In the genomic region with DNA sequence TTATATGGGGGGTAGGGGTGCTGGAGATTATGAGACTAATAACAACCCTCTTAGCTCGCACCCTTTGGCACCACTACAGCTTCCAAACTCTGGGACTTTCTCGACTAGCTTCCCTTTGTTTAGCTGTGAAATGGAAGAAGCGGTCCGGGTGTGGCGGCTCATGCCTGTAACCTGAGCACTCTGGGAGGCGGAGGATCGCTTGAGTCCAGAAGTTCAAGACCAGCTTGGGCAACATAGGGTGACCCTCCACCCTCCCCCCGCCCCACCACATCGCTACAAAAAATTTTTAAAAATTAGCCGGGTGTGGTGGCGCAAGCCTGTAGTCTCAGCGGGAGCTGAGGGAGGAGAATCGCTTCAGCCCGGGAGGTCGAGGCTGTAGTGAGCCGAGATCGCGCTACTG, we compare ENCODE assay signal across 9 cellular contexts. TPM values are rescaled to one million over a fixed set of nuclear protein-coding genes. Genes with fewer than 3 reads are reported as not detected.
DNase-seq lines count a peak whose midpoint lies in the region; ATAC-seq, FAIRE-seq and TF ChIP-seq lines count a peak whose summit lies in the region.
"Had no signal": no experiment of that assay in that cellular context is flagged by ENCODE, and none has a peak within 500 bp of the region (broad histone marks: within the 10 kb centered on the region; RNA-seq: fewer than 3 reads in every experiment).

No MANE protein-coding gene starts in this region.

- no peaks in the 10 kb centered on the region for H3K9me3 ChIP-seq in smooth muscle cell (replicated peaks; ENCODE audit: low read depth)

- TF ChIP-seq POLR2A in GM12892 (IDR thresholded peaks at IDR 0.05; ENCODE audit: low read depth, low read length): no peak

- H3K9ac ChIP-seq in smooth muscle cell (ENCODE audit: low read depth): no peak overlapping the region

- peak overlapping the region; percentile 90 for H3K4me2 ChIP-seq in smooth muscle cell

- no peak for FAIRE-seq in GM12892 (lab: Jason Lieb, UNC)

- H3F3A ChIP-seq in smooth muscle cell (ENCODE audit: low read depth): peaks cover 4% of the 10 kb centered on the region

- peaks cover 3% of the 10 kb centered on the region for H3K79me2 ChIP-seq in smooth muscle cell (ENCODE audit: low read depth)

- H3K4me3 ChIP-seq in iPS-11a (ENCODE audit: low read depth, low read length): peak overlapping the region; percentile 86
- peak overlapping the region; percentile 58 for H3K4me3 ChIP-seq in smooth muscle cell

- peaks cover 29% of the 10 kb centered on the region for H3K4me1 ChIP-seq in smooth muscle cell (ENCODE audit: low read depth)

- no peak for ATAC-seq in GM21360 (IDR thresholded peaks at IDR 0.05; ENCODE audit: unreplicated experiment)

- H3K27me3 ChIP-seq in smooth muscle cell (ENCODE audit: low read depth): no peaks in the 10 kb centered on the region

- H3K36me3 ChIP-seq in smooth muscle cell (ENCODE audit: low read depth): no peaks in the 10 kb centered on the region

- 12% methylated on average over 14 of the region's 18 CpGs for WGBS in smooth muscle cell (ENCODE audit: low lambda C conversion rate)

- H2AFZ ChIP-seq in smooth muscle cell (ENCODE audit: low read depth): no peak overlapping the region

- no peaks in the 10 kb centered on the region for H4K20me1 ChIP-seq in smooth muscle cell (ENCODE audit: low read depth)

- DNase-seq in NCI-H510A (lab: John Stamatoyannopoulos, UW) (peak; percentile 5), NCI-H510A treated with DMSO at 0.1 percent for 48 hours (lab: John Stamatoyannopoulos, UW) (no peak), SW480 (ENCODE audit: low spot score) (peak; percentile 15), smooth muscle cell (lab: John Stamatoyannopoulos, UW; ENCODE audit: unreplicated experiment) (no peak), GM12892 (ENCODE audit: insufficient read length) (no peak), CD1c-positive myeloid dendritic cell (ENCODE audit: extremely low spot score) (no peak)
- DNase-seq: immature natural killer cell had no signal

- H3K27ac ChIP-seq in smooth muscle cell (ENCODE audit: low read depth): no peak overlapping the region

- no peak for TF ChIP-seq CTCF in smooth muscle cell (IDR thresholded peaks at IDR 0.05; ENCODE audit: borderline replicate concordance, insufficient read depth, poor library complexity, severe bottlenecking)

RNA-seq across cellular contexts. Expression of gene CDH3, which starts 0.8 kb away (rescaled TPM):
- 66.8 and 78.2 TPM in 2 replicates for total RNA-seq in smooth muscle cell
- polyA plus RNA-seq in smooth muscle cell: 18.9 and 77.6 TPM in 2 replicates
- not detected for polyA plus RNA-seq in GM12892 (2012; ENCODE audit: missing spikeins)
- polyA plus RNA-seq: immature natural killer cell had no signal

Comparison
In these comparisons a context has a peak if more than half of its experiments do, and no peak if none do; other contexts are left out.
1. DNase-seq: peak in NCI-H510A (single experiment) and SW480 (single experiment); none in NCI-H510A treated with DMSO at 0.1 percent for 48 hours (single experiment), smooth muscle cell (single experiment), GM12892 (single experiment) and CD1c-positive myeloid dendritic cell (single experiment).